8 cellular contexts compared by ENCODE assay signal in genomic region chr19:7679771-7680605, GRCh38. TPM values are rescaled to one million over a fixed set of nuclear protein-coding genes. Genes with fewer than 3 reads are reported as not detected.
DNase-seq lines count a peak whose midpoint lies in the region; TF ChIP-seq lines count a peak whose summit lies in the region.
"Had no signal": no experiment of that assay in that cellular context is flagged by ENCODE, and none has a peak within 500 bp of the region (broad histone marks: within the 10 kb centered on the region; RNA-seq: fewer than 3 reads in every experiment).

No MANE protein-coding gene starts in this region.

- H3K4me1 ChIP-seq in HAP-1 (no peaks in the 10 kb centered on the region), thyroid gland (peaks cover 6 to 9% of the 10 kb centered on the region in 2 donors)

- no peaks in the 10 kb centered on the region for H3K36me3 Mint-ChIP-seq in glutamatergic neuron (ENCODE audit: unreplicated experiment)

- peaks cover 13% of the 10 kb centered on the region for H3K36me3 ChIP-seq in HAP-1 (replicated peaks)
- H3K36me3 ChIP-seq in thyroid gland: peaks cover 0 to 10% of the 10 kb centered on the region in 2 donors

- peak overlapping the region; percentile 79; the same call in 1 of the 2 replicates for H3K27ac ChIP-seq in VCaP
- peak overlapping the region in 7 of 21 experiments; percentile 95 to 99 (median 97) for H3K27ac ChIP-seq in skin epidermis
- H3K27ac ChIP-seq in thyroid gland: no peak overlapping the region

- H3K9me3 ChIP-seq in HAP-1 (no peaks in the 10 kb centered on the region), thyroid gland (no peaks in the 10 kb centered on the region)

- H3K27ac Mint-ChIP-seq in glutamatergic neuron (ENCODE audit: unreplicated experiment): no peak overlapping the region

- H3K4me3 Mint-ChIP-seq in glutamatergic neuron (ENCODE audit: unreplicated experiment): peak overlapping the region; percentile 76

- TF ChIP-seq CTCF in VCaP (conservative IDR thresholded peaks at IDR 0.05) (no peak), glutamatergic neuron (IDR thresholded peaks at IDR 0.05; ENCODE audit: partially characterized antibody, unreplicated experiment) (no peak), thyroid gland (IDR thresholded peaks at IDR 0.05) (no peak)

- peaks cover 20% of the 10 kb centered on the region for H3K27me3 ChIP-seq in HAP-1 (ENCODE audit: low read depth)
- no peaks in the 10 kb centered on the region for H3K27me3 ChIP-seq in thyroid gland

- TF ChIP-seq POLR2A in thyroid gland (IDR thresholded peaks at IDR 0.05): no peak

- in situ Hi-C loops in HAP-1 (cut with MboI; ENCODE audit: low sequenced_read_pairs): no loop called here

- H3K4me3 ChIP-seq in HAP-1 (peak overlapping the region; percentile 94), skin epidermis (peak overlapping the region; percentile 84 to 100 (median 98)), thyroid gland (replicated peaks in 1 of 3) (peak overlapping the region in 1 of 3 donors; percentile 84)

- H3K4me1 Mint-ChIP-seq in glutamatergic neuron (ENCODE audit: low read depth, unreplicated experiment): peaks cover 14% of the 10 kb centered on the region

- WGBS in thyroid gland, 2 donors: 54 to 56% methylated on average over 22 of the region's 22 CpGs

- DNase-seq in HAP-1 (ENCODE audit: low spot score in 2 of 2) (no peak), glutamatergic neuron (no peak), HK-2 (ENCODE audit: unreplicated experiment) (no peak), thyroid gland (no peak), mesenteric fat pad (ENCODE audit: low spot score) (no peak)

- peaks cover 8% of the 10 kb centered on the region for H3K27me3 Mint-ChIP-seq in glutamatergic neuron (ENCODE audit: unreplicated experiment)

- intact Hi-C loops in thyroid gland (cut with DNase I): loop anchor here (2.0 to 10.0 kb wide), 3 partner anchors 43 to 115 kb away; partner anchors contain the start of gene STXBP2

- H3K9me3 Mint-ChIP-seq in glutamatergic neuron (ENCODE audit: unreplicated experiment): peaks cover 7% of the 10 kb centered on the region

RNA-seq across cellular contexts. Expression of gene TRAPPC5, which starts 0.6 kb away (rescaled TPM):
- total RNA-seq in glutamatergic neuron (ENCODE audit: unreplicated experiment): 142 TPM
- 100 to 1,000 TPM in 2 of 4 donors, 10 to 100 TPM in 2; 46.8 to 111 (median 93.1) TPM for total RNA-seq in thyroid gland
- total RNA-seq in mesenteric fat pad: 107 TPM

RNA-seq across cellular contexts. Expression of gene MCEMP1, which starts 3.1 kb away (rescaled TPM):
- total RNA-seq in glutamatergic neuron (ENCODE audit: unreplicated experiment): not detected
- 1 to 10 TPM in 1 of 4 donors, under 1 TPM in 1, not detected in 2; 0.54 to 1.7 TPM for total RNA-seq in thyroid gland
- total RNA-seq in mesenteric fat pad: 9.1 TPM
- total RNA-seq: temporal lobe had no signal

RNA-seq across cellular contexts. Expression of gene RETN, which starts 11.1 kb away (rescaled TPM):
- total RNA-seq in glutamatergic neuron (ENCODE audit: unreplicated experiment): not detected
- not detected for total RNA-seq in thyroid gland
- 4.8 TPM for total RNA-seq in mesenteric fat pad

RNA-seq across cellular contexts. Expression of gene FCER2, which starts 21.9 kb away (rescaled TPM):
- total RNA-seq in glutamatergic neuron (ENCODE audit: unreplicated experiment) (not detected), thyroid gland (not detected), mesenteric fat pad (0.67 TPM)

RNA-seq across cellular contexts. Expression of gene STXBP2, which starts 43.1 kb away (rescaled TPM):
- total RNA-seq in glutamatergic neuron (ENCODE audit: unreplicated experiment) (32.8 TPM), thyroid gland (10 to 100 TPM; 48.8 to 89.2 (median 70.2) TPM), mesenteric fat pad (60.4 TPM)
